10 cellular contexts compared by ENCODE assay signal in genomic region chr1:20322081-20322824, GRCh38. TPM values are rescaled to one million over a fixed set of nuclear protein-coding genes. Genes with fewer than 3 reads are reported as not detected.
DNase-seq lines count a peak whose midpoint lies in the region; ATAC-seq and TF ChIP-seq lines count a peak whose summit lies in the region.
"Had no signal": no experiment of that assay in that cellular context is flagged by ENCODE, and none has a peak within 500 bp of the region (broad histone marks: within the 10 kb centered on the region; RNA-seq: fewer than 3 reads in every experiment).

No MANE protein-coding gene starts in this region.

- peaks cover 6 to 21% of the 10 kb centered on the region in 2 donors for H3K27me3 Mint-ChIP-seq in T-cell

- DNase-seq in GM12864 (ENCODE audit: low read depth) (peak; percentile 37), T-cell (no peak), ACHN (no peak), NCI-H1092 treated with DMSO at 0.1 percent for 48 hours (lab: John Stamatoyannopoulos, UW) (no peak)
- DNase-seq: cerebellar nuclear complex, kidney had no signal

- H3K4me1 Mint-ChIP-seq in T-cell: peaks cover 22 to 41% (median 30%) of the 10 kb centered on the region in 3 donors

- H3K4me3 Mint-ChIP-seq in T-cell: peak overlapping the region; percentile 74 to 75 (median 74)

- peak overlapping the region; percentile 84 for H3K27ac Mint-ChIP-seq in T-cell

- in situ Hi-C loops in ACHN (cut with HindIII; ENCODE audit: low pct_ligation_motif_present, low pct_unique_long_range_greater_than_20kb, low sequenced_read_pairs): no loop called here

- CTCF ChIA-PET in T-cell (lab: Charles Lee): no interaction called here

- ATAC-seq in GM21529 (IDR thresholded peaks at IDR 0.05; ENCODE audit: unreplicated experiment) (peak; percentile 88), T-cell (replicated peaks in 1 of 4) (peak; percentile 39 to 58 (median 46)), HG02840 (IDR thresholded peaks at IDR 0.05; ENCODE audit: low FRiP score, unreplicated experiment) (no peak), HG03457 (IDR thresholded peaks at IDR 0.05; ENCODE audit: unreplicated experiment) (no peak)

- POLR2A ChIA-PET in T-cell (lab: Charles Lee): no interaction called here

- H3K4me3 ChIP-seq in GM12864 (ENCODE audit: low read depth, low read length) (no peak overlapping the region), mononuclear cell (ENCODE audit: low read length) (peak overlapping the region; percentile 4)

- no peaks in the 10 kb centered on the region for H3K36me3 Mint-ChIP-seq in T-cell

- no peaks in the 10 kb centered on the region for H3K9me3 ChIP-seq in mononuclear cell (ENCODE audit: low read depth, low read length)

- no peaks in the 10 kb centered on the region for H3K27me3 ChIP-seq in mononuclear cell (ENCODE audit: insufficient read depth, low read length)

- no peaks in the 10 kb centered on the region for H3K4me1 ChIP-seq in mononuclear cell (ENCODE audit: insufficient read depth, low read length)

- no peak for TF ChIP-seq CTCF in GM12864 (IDR thresholded peaks at IDR 0.05; ENCODE audit: low read depth, low read length, missing control alignments)

- no peaks in the 10 kb centered on the region for H3K9me3 Mint-ChIP-seq in T-cell

RNA-seq across cellular contexts. Expression of gene VWA5B1, which starts 31.6 kb away (rescaled TPM):
- under 1 TPM in 4 of 5 donors, not detected in 1; 0.13 to 0.18 (median 0.15) TPM for total RNA-seq in T-cell
- total RNA-seq in mononuclear cell: not detected

Comparison
In these comparisons a context has a peak if more than half of its experiments do, and no peak if none do; other contexts are left out.
1. ATAC-seq: peak in GM21529 (single experiment) and T-cell (4 of 4); none in HG02840 (single experiment) and HG03457 (single experiment).